In genomic region chr7:37445800-37446199, GRCh38 we compare ENCODE assay signal across 13 cellular contexts. TPM values are rescaled to one million over a fixed set of nuclear protein-coding genes. Genes with fewer than 3 reads are reported as not detected.
DNase-seq lines count a peak whose midpoint lies in the region; ATAC-seq and TF ChIP-seq lines count a peak whose summit lies in the region.
"Had no signal": no experiment of that assay in that cellular context is flagged by ENCODE, and none has a peak within 500 bp of the region (broad histone marks: within the 10 kb centered on the region; RNA-seq: fewer than 3 reads in every experiment).

No MANE protein-coding gene starts in this region.

- peak; percentile 54 for DNase-seq in CD1c-positive myeloid dendritic cell (ENCODE audit: extremely low spot score)
- peak; percentile 14 to 64 for DNase-seq in HL-60 (ENCODE audit: low read depth in 1 of 2, low spot score in 1 of 2)
- DNase-seq in neural progenitor cell (ENCODE audit: low spot score), result no peak
- no peak for DNase-seq in AG20443 (ENCODE audit: low spot score)
- no peak for DNase-seq in EL
- DNase-seq: GOT3; KBM-7; NCI-H2029 treated with DMSO at 0.1 percent for 48 hours; NCI-H82; stimulated activated CD8-positive, alpha-beta memory T cell treated with anti-CD3 and anti-CD28 coated beads, Interleukin-4, amount 100 ng/mL, for 48 hours had no signal

- peaks cover 66% of the 10 kb centered on the region for H3K4me1 Mint-ChIP-seq in dendritic cell treated with granulocyte-macrophage colony-stimulating factor and Interleukin-4, amounts not matched to agents 40 ng/mL and 50 ng/mL, for 4 days (ENCODE audit: low read depth)
- H3K4me1 Mint-ChIP-seq in neural progenitor cell, result peaks cover 41% of the 10 kb centered on the region

- H3K4me3 ChIP-seq in HL-60 (replicated peaks; ENCODE audit: insufficient read depth, low read length) (no peak overlapping the region), neural progenitor cell (no peak overlapping the region), gastroesophageal sphincter (no peak overlapping the region)
- H3K4me3 ChIP-seq: prostate gland had no signal

- no peak for TF ChIP-seq POLR2A in gastroesophageal sphincter (IDR thresholded peaks at IDR 0.05)

- peak overlapping the region; percentile 67 for H3K27ac ChIP-seq in HL-60 (replicated peaks)
- H3K27ac ChIP-seq in neural progenitor cell, result no peak overlapping the region
- H3K27ac ChIP-seq in gastroesophageal sphincter, result peak overlapping the region in 2 of 4 donors; percentile 87 to 91
- H3K27ac ChIP-seq: prostate gland had no signal

- no peaks in the 10 kb centered on the region for H3K36me3 ChIP-seq in neural progenitor cell
- H3K36me3 ChIP-seq in gastroesophageal sphincter, result no peaks in the 10 kb centered on the region
- H3K36me3 ChIP-seq: prostate gland had no signal

- peaks cover 67% of the 10 kb centered on the region for H3K36me3 Mint-ChIP-seq in dendritic cell treated with granulocyte-macrophage colony-stimulating factor and Interleukin-4, amounts not matched to agents 40 ng/mL and 50 ng/mL, for 4 days (ENCODE audit: low read depth)
- peaks cover 6% of the 10 kb centered on the region for H3K36me3 Mint-ChIP-seq in neural progenitor cell

- H3K27ac Mint-ChIP-seq in dendritic cell treated with granulocyte-macrophage colony-stimulating factor and Interleukin-4, amounts not matched to agents 40 ng/mL and 50 ng/mL, for 4 days, result peak overlapping the region; percentile 96
- no peak overlapping the region for H3K27ac Mint-ChIP-seq in neural progenitor cell

- peaks cover 7% of the 10 kb centered on the region for H3K79me2 ChIP-seq in neural progenitor cell (ENCODE audit: low read depth)

- no peaks in the 10 kb centered on the region for H3K9me3 Mint-ChIP-seq in dendritic cell treated with granulocyte-macrophage colony-stimulating factor and Interleukin-4, amounts not matched to agents 40 ng/mL and 50 ng/mL, for 4 days
- H3K9me3 Mint-ChIP-seq in neural progenitor cell, result no peaks in the 10 kb centered on the region

- no peaks in the 10 kb centered on the region for H3K27me3 ChIP-seq in HL-60 (ENCODE audit: insufficient read depth, poor library complexity, severe bottlenecking)
- peaks cover 26% of the 10 kb centered on the region for H3K27me3 ChIP-seq in neural progenitor cell
- H3K27me3 ChIP-seq in gastroesophageal sphincter, result peaks cover 51% of the 10 kb centered on the region

- H3K9ac ChIP-seq in neural progenitor cell, result no peak overlapping the region

- H3K4me2 ChIP-seq in neural progenitor cell, result no peak overlapping the region

- no peak for ATAC-seq in gastroesophageal sphincter

- H3K9me3 ChIP-seq in neural progenitor cell (ENCODE audit: low read depth) (no peaks in the 10 kb centered on the region), gastroesophageal sphincter (no peaks in the 10 kb centered on the region)
- H3K9me3 ChIP-seq: prostate gland had no signal

- H2AFZ ChIP-seq in neural progenitor cell (replicated peaks), result no peak overlapping the region

- 100% methylated on average over 1 of the region's 1 CpG for WGBS in gastroesophageal sphincter (ENCODE audit: low coverage in 1 of 2), 2 donors

- peaks cover 26% of the 10 kb centered on the region for H3K4me1 ChIP-seq in neural progenitor cell
- peaks cover 0 to 50% (median 18%) of the 10 kb centered on the region in 3 donors for H3K4me1 ChIP-seq in gastroesophageal sphincter
- H3K4me1 ChIP-seq: prostate gland had no signal

- peaks cover 22% of the 10 kb centered on the region for H3F3A ChIP-seq in neural progenitor cell (ENCODE audit: low read depth)

- H4K20me1 ChIP-seq in neural progenitor cell (ENCODE audit: low read depth), result no peaks in the 10 kb centered on the region

- no peak for TF ChIP-seq CTCF in HL-60 (IDR thresholded peaks at IDR 0.05; ENCODE audit: insufficient read depth, low read length)
- no peak for TF ChIP-seq CTCF in neural progenitor cell (IDR thresholded peaks at IDR 0.05)
- TF ChIP-seq CTCF in gastroesophageal sphincter (IDR thresholded peaks at IDR 0.05), result no peak

- no peak for TF ChIP-seq EP300 in gastroesophageal sphincter (IDR thresholded peaks at IDR 0.05)

- no peaks in the 10 kb centered on the region for H3K27me3 Mint-ChIP-seq in dendritic cell treated with granulocyte-macrophage colony-stimulating factor and Interleukin-4, amounts not matched to agents 40 ng/mL and 50 ng/mL, for 4 days
- H3K27me3 Mint-ChIP-seq in neural progenitor cell (ENCODE audit: insufficient read depth, low read depth), result peaks cover 13% of the 10 kb centered on the region

- intact Hi-C loops in dendritic cell treated with granulocyte-macrophage colony-stimulating factor and Interleukin-4, amounts not matched to agents 40 ng/mL and 50 ng/mL, for 4 days (cut with micrococcal nuclease), result loop anchor here (5.0 kb wide), 3 partner anchors 33 to 108 kb away; no protein-coding TSS in a partner anchor

- peak overlapping the region; percentile 24 for H3K4me3 Mint-ChIP-seq in dendritic cell treated with granulocyte-macrophage colony-stimulating factor and Interleukin-4, amounts not matched to agents 40 ng/mL and 50 ng/mL, for 4 days
- peak overlapping the region; percentile 95 for H3K4me3 Mint-ChIP-seq in neural progenitor cell

RNA-seq across cellular contexts. Expression of gene ELMO1, which starts 2.9 kb away (rescaled TPM):
- 22.0 and 27.0 TPM in 2 replicates for total RNA-seq in neural progenitor cell (ENCODE audit: low replicate concordance)
- 10 to 100 TPM; 22.1 to 54.0 (median 42.7) TPM for total RNA-seq in gastroesophageal sphincter

Comparison
In these comparisons a context has a peak if more than half of its experiments do, and no peak if none do; other contexts are left out.
1. DNase-seq: peak in CD1c-positive myeloid dendritic cell (single experiment) and HL-60 (2 of 2); none in neural progenitor cell (single experiment), AG20443 (single experiment) and EL (single experiment).